In genomic region chr15:39453500-39454073, GRCh38 we compare ENCODE assay signal across 11 cellular contexts.
DNase-seq lines count a peak whose midpoint lies in the region; ATAC-seq and TF ChIP-seq lines count a peak whose summit lies in the region.
"Had no signal": no experiment of that assay in that cellular context is flagged by ENCODE, and none has a peak within 500 bp of the region (broad histone marks: within the 10 kb centered on the region; RNA-seq: fewer than 3 reads in every experiment).

No MANE protein-coding gene starts in this region.

- H3K4me1 Mint-ChIP-seq in dendritic cell treated with granulocyte-macrophage colony-stimulating factor and Interleukin-4, amounts not matched to agents 40 ng/mL and 50 ng/mL, for 4 days (ENCODE audit: low read depth): peaks cover 28% of the 10 kb centered on the region

- H3K36me3 Mint-ChIP-seq in dendritic cell treated with granulocyte-macrophage colony-stimulating factor and Interleukin-4, amounts not matched to agents 40 ng/mL and 50 ng/mL, for 4 days (ENCODE audit: low read depth): no peaks in the 10 kb centered on the region

- intact Hi-C loops in dendritic cell treated with granulocyte-macrophage colony-stimulating factor and Interleukin-4, amounts not matched to agents 40 ng/mL and 50 ng/mL, for 4 days (cut with micrococcal nuclease): no loop called here
- intact Hi-C loops in breast epithelium (cut with DNase I; ENCODE audit: low total_unique reads): no loop called here

- TF ChIP-seq CTCF in breast epithelium (IDR thresholded peaks at IDR 0.05): no peak

- no peaks in the 10 kb centered on the region for H3K27me3 Mint-ChIP-seq in dendritic cell treated with granulocyte-macrophage colony-stimulating factor and Interleukin-4, amounts not matched to agents 40 ng/mL and 50 ng/mL, for 4 days

- no peaks in the 10 kb centered on the region for H3K9me3 Mint-ChIP-seq in dendritic cell treated with granulocyte-macrophage colony-stimulating factor and Interleukin-4, amounts not matched to agents 40 ng/mL and 50 ng/mL, for 4 days

- H3K36me3 ChIP-seq in breast epithelium: no peaks in the 10 kb centered on the region

- TF ChIP-seq POLR2A in breast epithelium (IDR thresholded peaks at IDR 0.05): no peak

- H3K4me3 Mint-ChIP-seq in dendritic cell treated with granulocyte-macrophage colony-stimulating factor and Interleukin-4, amounts not matched to agents 40 ng/mL and 50 ng/mL, for 4 days: no peak overlapping the region

- no peak for DNase-seq in activated gamma-delta T cell treated with Interleukin-2 at 50 U/mL for 16 hours
- DNase-seq in breast epithelium (ENCODE audit: low spot score in 2 of 2): no peak
- DNase-seq: activated naive CD4-positive, alpha-beta T cell treated with Interleukin-2 at 50 U/mL for 16 hours had no signal

- H3K9me3 ChIP-seq in breast epithelium: no peaks in the 10 kb centered on the region
- H3K9me3 ChIP-seq: mucosa of descending colon had no signal

- H3K4me3 ChIP-seq in breast epithelium: no peak overlapping the region
- H3K4me3 ChIP-seq: mucosa of descending colon had no signal

- no peaks in the 10 kb centered on the region for H3K27me3 ChIP-seq in breast epithelium

- ATAC-seq in GM18502 (IDR thresholded peaks at IDR 0.05; ENCODE audit: poor library complexity, unreplicated experiment) (peak; percentile 85), GM21360 (IDR thresholded peaks at IDR 0.05; ENCODE audit: unreplicated experiment) (peak; percentile 82), HG03520 (IDR thresholded peaks at IDR 0.05; ENCODE audit: unreplicated experiment) (peak; percentile 87), HG03280 (IDR thresholded peaks at IDR 0.05; ENCODE audit: unreplicated experiment) (no peak), SK-N-SH treated with all-trans-retinoic acid at 6 μM for 48 hours (no peak)
- ATAC-seq: esophagus mucosa, mucosa of descending colon had no signal

- no peaks in the 10 kb centered on the region for H3K4me1 ChIP-seq in breast epithelium

- peak overlapping the region; percentile 56 for H3K27ac Mint-ChIP-seq in dendritic cell treated with granulocyte-macrophage colony-stimulating factor and Interleukin-4, amounts not matched to agents 40 ng/mL and 50 ng/mL, for 4 days

- no peak overlapping the region for H3K27ac ChIP-seq in breast epithelium

TF ChIP-seq in SK-N-SH treated with all-trans-retinoic acid at 6 μM for 48 hours, 23 proteins besides CTCF, POLR2A, EP300 and RAD21:
- TF ChIP-seq CSRNP3 (CRISPR knock-in tag; IDR thresholded peaks at IDR 0.05) (no peak), ARNTL (CRISPR knock-in tag; IDR thresholded peaks at IDR 0.05; ENCODE audit: borderline replicate concordance, low read depth) (no peak), OSR1 (CRISPR knock-in tag; IDR thresholded peaks at IDR 0.05) (no peak), TCF4 (CRISPR knock-in tag; IDR thresholded peaks at IDR 0.05; ENCODE audit: borderline replicate concordance) (no peak), ZNF8 (CRISPR knock-in tag; IDR thresholded peaks at IDR 0.05) (no peak), PATZ1 (CRISPR knock-in tag; IDR thresholded peaks at IDR 0.05; ENCODE audit: borderline replicate concordance) (no peak), CREB5 (CRISPR knock-in tag; IDR thresholded peaks at IDR 0.05; ENCODE audit: low read depth) (no peak), ISL1 (CRISPR knock-in tag; IDR thresholded peaks at IDR 0.05) (no peak), ZFP3 (CRISPR knock-in tag; IDR thresholded peaks at IDR 0.05) (no peak), PPARA (CRISPR knock-in tag; IDR thresholded peaks at IDR 0.05; ENCODE audit: borderline replicate concordance) (no peak), TSHZ2 (CRISPR knock-in tag; IDR thresholded peaks at IDR 0.05) (no peak)
TF ChIP-seq in SK-N-SH treated with all-trans-retinoic acid at 6 μM for 48 hours: peak in this region for 0.

Comparison
In these comparisons a context has a peak if more than half of its experiments do, and no peak if none do; other contexts are left out.
1. ATAC-seq: peak in GM18502 (single experiment), GM21360 (single experiment) and HG03520 (single experiment); none in HG03280 (single experiment) and SK-N-SH treated with all-trans-retinoic acid at 6 μM for 48 hours (single experiment).